Comparison of ENCODE assay signal across 25 cellular contexts in the genomic region with DNA sequence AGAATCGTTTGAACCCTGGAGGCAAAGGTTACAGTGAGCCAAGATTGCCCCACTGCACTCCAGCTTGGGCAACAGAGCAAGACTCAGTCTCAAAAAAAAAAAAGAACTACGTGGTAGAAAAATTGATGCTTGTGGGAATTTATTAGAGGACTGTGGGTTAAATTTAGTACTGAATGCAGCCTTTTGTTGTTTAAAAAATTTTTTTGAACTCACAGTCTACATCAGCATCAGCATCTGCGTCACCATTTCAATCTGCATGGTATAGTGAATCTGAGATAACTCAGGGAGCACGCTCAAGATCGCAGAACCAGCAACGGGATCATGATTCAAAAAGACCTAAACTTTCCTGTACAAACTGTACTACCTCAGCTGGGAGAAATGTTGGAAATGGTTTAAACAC. TPM values are rescaled to one million over a fixed set of nuclear protein-coding genes. Genes with fewer than 3 reads are reported as not detected.
DNase-seq lines count a peak whose midpoint lies in the region; ATAC-seq, FAIRE-seq and TF ChIP-seq lines count a peak whose summit lies in the region.
"Had no signal": no experiment of that assay in that cellular context is flagged by ENCODE, and none has a peak within 500 bp of the region (broad histone marks: within the 10 kb centered on the region; RNA-seq: fewer than 3 reads in every experiment).

No MANE protein-coding gene starts in this region.

- POLR2A ChIA-PET in K562 (lab: Yijun Ruan, JAX) = interaction anchor here (1.6 kb wide), 1 partner anchor 21 kb away, joined by 6 read pairs; no protein-coding TSS in a partner anchor

- H3K4me1 ChIP-seq in K562 (replicated peaks in 1 of 2; ENCODE audit: control insufficient read depth in 2 of 2, insufficient read depth in 2 of 2, low read length in 2 of 2) (peaks cover 0 to 7% of the 10 kb centered on the region in 2 experiments; a peak in 1 of 5 replicates), neutrophil (ENCODE audit: control insufficient read depth in 1 of 2, insufficient read depth in 1 of 2, low read depth in 1 of 2, low read length in 1 of 2) (no peaks in the 10 kb centered on the region), thyroid gland (peaks cover 0 to 8% of the 10 kb centered on the region in 2 donors)

- in situ Hi-C loops in K562 (cut with MboI) = no loop called here

- CTCF ChIA-PET in K562 (lab: Yijun Ruan, JAX; ENCODE audit: low intra/inter-chr PET ratio) = no interaction called here

- no TSS peak for BruUV-seq in K562 (replicated peaks; lab: Mats Ljungman, UMichigan)

- intact Hi-C loops in K562 (cut with micrococcal nuclease) = no loop called here
- intact Hi-C loops in thyroid gland (cut with DNase I) = no loop called here

- peaks cover 93% of the 10 kb centered on the region for H3K36me3 ChIP-seq in K562 (ENCODE audit: control insufficient read depth, insufficient read depth, low read length)
- peaks cover 77% of the 10 kb centered on the region for H3K36me3 ChIP-seq in neutrophil
- H3K36me3 ChIP-seq in thyroid gland = peaks cover 10 to 27% of the 10 kb centered on the region in 2 donors

- no peak for TF ChIP-seq RAD21 in K562 (CRISPR knock-in tag; conservative IDR thresholded peaks at IDR 0.05 in 1 of 2, IDR thresholded peaks at IDR 0.05 in 1 of 2)

- no peak for TF ChIP-seq CTCF in K562 (IDR thresholded peaks at IDR 0.05 in 2 of 3, conservative IDR thresholded peaks at IDR 0.05 in 1 of 3; ENCODE audit: insufficient read depth in 2 of 3, low read depth in 1 of 3, low read length in 3 of 3)
- TF ChIP-seq CTCF in neutrophil (IDR thresholded peaks at IDR 0.05) = no peak
- TF ChIP-seq CTCF in thyroid gland (IDR thresholded peaks at IDR 0.05) = no peak

- H3K27me3 Mint-ChIP-seq in activated naive CD8-positive, alpha-beta T cell = no peaks in the 10 kb centered on the region
- H3K27me3 Mint-ChIP-seq in activated naive CD8-positive, alpha-beta T cell treated with anti-CD3 and anti-CD28 coated beads for 36 hours = no peaks in the 10 kb centered on the region

- H3K4me3 ChIP-seq in K562 = no peak overlapping the region
- no peak overlapping the region for H3K4me3 ChIP-seq in neutrophil (ENCODE audit: low read depth in 1 of 2, low read length in 1 of 2)
- no peak overlapping the region for H3K4me3 ChIP-seq in thyroid gland (replicated peaks in 1 of 3)
- H3K4me3 ChIP-seq: GM12878, SJCRH30 had no signal

- 97% methylated on average over 6 of the region's 6 CpGs for WGBS in K562 (ENCODE audit: insufficient coverage, low coverage, missing lambda C conversion rate)
- 93 to 97% methylated on average over 6 of the region's 6 CpGs for WGBS in thyroid gland, 2 donors

- H3K4me1 Mint-ChIP-seq in activated naive CD8-positive, alpha-beta T cell (ENCODE audit: low read depth) = peaks cover 19% of the 10 kb centered on the region
- H3K4me1 Mint-ChIP-seq in activated naive CD8-positive, alpha-beta T cell treated with anti-CD3 and anti-CD28 coated beads for 36 hours = peaks cover 8% of the 10 kb centered on the region

- TF ChIP-seq POLR2A in GM12891 (IDR thresholded peaks at IDR 0.05; ENCODE audit: low read depth, low read length) (no peak), K562 (conservative IDR thresholded peaks at IDR 0.05) (0 out of 2 replicates have a peak, but pooled peaks have one; percentile 2), thyroid gland (IDR thresholded peaks at IDR 0.05) (no peak)

- no peaks in the 10 kb centered on the region for H3K9me1 ChIP-seq in K562 (ENCODE audit: control insufficient read depth, insufficient read depth, low read length)

- no peak overlapping the region for H3K4me3 Mint-ChIP-seq in activated naive CD8-positive, alpha-beta T cell
- no peak overlapping the region for H3K4me3 Mint-ChIP-seq in activated naive CD8-positive, alpha-beta T cell treated with anti-CD3 and anti-CD28 coated beads for 36 hours

- H3K27ac ChIP-seq in K562 (ENCODE audit: extremely low read depth, low read depth, low read length) (no peak overlapping the region), neutrophil (peak overlapping the region; percentile 27), thyroid gland (peak overlapping the region in 1 of 3 donors; percentile 31)
- H3K27ac ChIP-seq: SJCRH30 had no signal

- H3K79me2 ChIP-seq in K562 (ENCODE audit: control insufficient read depth, insufficient read depth, low read length) = peaks cover 65% of the 10 kb centered on the region

- no peak overlapping the region for H2AFZ ChIP-seq in K562 (ENCODE audit: low read depth, low read length)

- DNase-seq in activated naive CD8-positive, alpha-beta T cell treated with anti-CD3 and anti-CD28 coated beads for 36 hours = no peak
- DNase-seq in GM12891 (ENCODE audit: insufficient read length, low spot score) (no peak), K562 (ENCODE audit: extremely low read depth in 1 of 4, low spot score in 3 of 4) (no peak), thyroid gland (no peak)
- DNase-seq in activated CD4-positive, alpha-beta T cell treated with anti-CD3 and anti-CD28 coated beads for 4 hours = no peak
- DNase-seq: GDM1, HCEC 1CT, KBM-7, MV-4-11, NCI-H1105, NCI-H1436 treated with DMSO at 0.1 percent for 48 hours, NCI-H187 treated with DMSO at 0.1 percent for 48 hours, NCI-H2171 treated with DMSO at 0.1 percent for 48 hours, NCI-H524, NCI-H748 treated with DMSO at 0.1 percent for 48 hours, PC-3, SJCRH30 had no signal

- H4K20me1 ChIP-seq in K562 (replicated peaks; ENCODE audit: control insufficient read depth, insufficient read depth, low read length) = no peaks in the 10 kb centered on the region; the same call in 1 of the 2 replicates

- no peak for TF ChIP-seq EP300 in K562 (IDR thresholded peaks at IDR 0.05; ENCODE audit: low read length)

- ATAC-seq in K562 (no peak), GM21515 (IDR thresholded peaks at IDR 0.05; ENCODE audit: unreplicated experiment) (no peak)
- ATAC-seq: GM12878, PC-3, Right ventricle myocardium inferior had no signal

- H3K9me3 Mint-ChIP-seq in activated naive CD8-positive, alpha-beta T cell (ENCODE audit: low read depth) = no peaks in the 10 kb centered on the region
- H3K9me3 Mint-ChIP-seq in activated naive CD8-positive, alpha-beta T cell treated with anti-CD3 and anti-CD28 coated beads for 36 hours = no peaks in the 10 kb centered on the region

- FAIRE-seq in GM12891 (lab: Jason Lieb, UNC) (no peak), K562 (lab: Jason Lieb, UNC) (no peak)
- FAIRE-seq: D721Med, GM12878, H1, HTR-8/SVneo had no signal

- H3K36me3 Mint-ChIP-seq in activated naive CD8-positive, alpha-beta T cell = peaks cover 11% of the 10 kb centered on the region
- peaks cover 47% of the 10 kb centered on the region for H3K36me3 Mint-ChIP-seq in activated naive CD8-positive, alpha-beta T cell treated with anti-CD3 and anti-CD28 coated beads for 36 hours

- no peak overlapping the region for H3K4me2 ChIP-seq in K562 (ENCODE audit: insufficient read depth, low read length)

- H3K9me3 ChIP-seq in K562 (replicated peaks; ENCODE audit: control insufficient read depth, insufficient read depth, low read depth, low read length) (no peaks in the 10 kb centered on the region), neutrophil (no peaks in the 10 kb centered on the region), thyroid gland (no peaks in the 10 kb centered on the region)
- H3K9me3 ChIP-seq: SJCRH30 had no signal

- H3K27ac Mint-ChIP-seq in activated naive CD8-positive, alpha-beta T cell = peak overlapping the region; percentile 7
- no peak overlapping the region for H3K27ac Mint-ChIP-seq in activated naive CD8-positive, alpha-beta T cell treated with anti-CD3 and anti-CD28 coated beads for 36 hours

- H3K27me3 ChIP-seq in K562 (ENCODE audit: control insufficient read depth in 2 of 2, insufficient read depth in 2 of 2, low read length in 2 of 2) (no peaks in the 10 kb centered on the region), neutrophil (no peaks in the 10 kb centered on the region), thyroid gland (no peaks in the 10 kb centered on the region)
- H3K27me3 ChIP-seq: SJCRH30 had no signal

- no peak overlapping the region for H3K9ac ChIP-seq in K562 (ENCODE audit: insufficient read depth in 1 of 2, low read depth in 2 of 2, low read length in 2 of 2)

RNA-seq across cellular contexts. Expression of a gene that starts 30.5 kb away (rescaled TPM):
- total RNA-seq in activated naive CD8-positive, alpha-beta T cell treated with anti-CD3 and anti-CD28 coated beads for 36 hours = 10 to 100 TPM; 85.4 to 86.8 TPM
- 41.8 TPM for polyA plus RNA-seq in GM12891 (2012; ENCODE audit: low read depth, missing spikeins)
- total RNA-seq in K562 (2011; cell fraction: chromatin; rRNA removed; ENCODE audit: low replicate concordance) = 54.6 and 159 TPM in 2 replicates
- total RNA-seq in K562 (2011; cell fraction: nucleolus; rRNA removed) = 18.2 and 23.3 TPM in 2 replicates
- total RNA-seq in K562 (2011; cell fraction: nucleoplasm; rRNA removed) = 32.9 and 50.8 TPM in 2 replicates
- total RNA-seq in K562 (2014; rRNA removed) (53.3 and 58.8 TPM in 2 replicates), K562 (2014; rRNA removed; fragmentation: Illumina TruSeq; extraction: Trizol) (117 and 143 TPM in 2 replicates), K562 (2015; rRNA removed; fragmentation: Illumina TruSeq; extraction: Trizol) (118 and 130 TPM in 2 replicates), K562 (2021) (80.5 and 84.9 TPM in 2 replicates), thyroid gland (100 to 1,000 TPM; 105 to 203 (median 132) TPM)
- polyA plus RNA-seq in K562 (2011; rRNA removed) (59.4 and 65.1 TPM in 2 replicates), K562 (2014; fragmentation: Illumina TruSeq; extraction: Trizol) (103 and 137 TPM in 2 replicates), K562 (2014; fragmentation: Nextera tagmentation; extraction: Ambion mirVana) (100 to 1,000 TPM in 1 of 2 experiments, 10 to 100 TPM in 1; 86.7 to 106 TPM), K562 (2014; rRNA removed) (50.7 and 58.2 TPM in 2 replicates)
- polyA plus RNA-seq in K562 (2011; cell fraction: cytosol; rRNA removed) = 8.2 and 21.8 TPM in 2 replicates
- polyA plus RNA-seq in K562 (2011; cell fraction: nucleus; rRNA removed) = 40.9 and 56.7 TPM in 2 replicates
- 59.4 and 78.8 TPM in 2 replicates for polyA plus RNA-seq in K562 (2012)
- 67.6 and 108 TPM in 2 replicates for polyA minus RNA-seq in K562 (2011; rRNA and poly(A)+ RNA removed)
- polyA minus RNA-seq in K562 (2011; cell fraction: cytosol; rRNA and poly(A)+ RNA removed) = 46.2 and 52.4 TPM in 2 replicates
- polyA minus RNA-seq in K562 (2011; cell fraction: nucleus; rRNA and poly(A)+ RNA removed) = 32.7 and 58.6 TPM in 2 replicates

RNA-seq across cellular contexts. Expression of a gene that starts 55.2 kb away (rescaled TPM):
- under 1 TPM; 0.37 to 0.56 TPM for total RNA-seq in activated naive CD8-positive, alpha-beta T cell treated with anti-CD3 and anti-CD28 coated beads for 36 hours
- 1.7 TPM for polyA plus RNA-seq in GM12891 (2012; ENCODE audit: low read depth, missing spikeins)
- 0.14 TPM in 1 of 2 replicates, not detected in the other for total RNA-seq in K562 (2011; cell fraction: chromatin; rRNA removed; ENCODE audit: low replicate concordance)
- total RNA-seq in K562 (2011; cell fraction: nucleolus; rRNA removed) = not detected in 2 replicates
- not detected in 2 replicates for total RNA-seq in K562 (2011; cell fraction: nucleoplasm; rRNA removed)
- total RNA-seq in K562 (2014; rRNA removed) = not detected in 2 replicates
- total RNA-seq in K562 (2014; rRNA removed; fragmentation: Illumina TruSeq; extraction: Trizol) = 0.04 TPM in 1 of 2 replicates, not detected in the other
- not detected in 2 replicates for total RNA-seq in K562 (2015; rRNA removed; fragmentation: Illumina TruSeq; extraction: Trizol)
- total RNA-seq in K562 (2021) = 0.07 and 0.11 TPM in 2 replicates
- polyA plus RNA-seq in K562 (2011; rRNA removed) = 0.01 and 0.03 TPM in 2 replicates
- polyA plus RNA-seq in K562 (2011; cell fraction: cytosol; rRNA removed) = 0.01 TPM in 1 of 2 replicates, not detected in the other
- polyA plus RNA-seq in K562 (2011; cell fraction: nucleus; rRNA removed) = 0.04 TPM in 1 of 2 replicates, not detected in the other
- polyA plus RNA-seq in K562 (2012) = 0.03 TPM in 2 replicates
- polyA plus RNA-seq in K562 (2014; fragmentation: Illumina TruSeq; extraction: Trizol) = not detected in 2 replicates
- under 1 TPM in 1 of 2 experiments, not detected in 1; 0.04 TPM for polyA plus RNA-seq in K562 (2014; fragmentation: Nextera tagmentation; extraction: Ambion mirVana)
- polyA plus RNA-seq in K562 (2014; rRNA removed) = not detected in 2 replicates
- polyA minus RNA-seq in K562 (2011; rRNA and poly(A)+ RNA removed) = 0.04 TPM in 1 of 2 replicates, not detected in the other
- polyA minus RNA-seq in K562 (2011; cell fraction: cytosol; rRNA and poly(A)+ RNA removed) = not detected in 2 replicates
- 0.13 and 0.22 TPM in 2 replicates for polyA minus RNA-seq in K562 (2011; cell fraction: nucleus; rRNA and poly(A)+ RNA removed)
- 100 to 1,000 TPM in 1 of 4 donors, 10 to 100 TPM in 3; 64.4 to 122 (median 77.6) TPM for total RNA-seq in thyroid gland

Comparison
In these comparisons a context has a peak if more than half of its experiments do, and no peak if none do; other contexts are left out.
1. RNA of a gene that starts 55.2 kb away (total RNA-seq): 64.4 to 122 TPM in thyroid gland; 0.37 to 0.56 TPM in activated naive CD8-positive, alpha-beta T cell treated with anti-CD3 and anti-CD28 coated beads for 36 hours and 0.04 to 0.14 TPM in K562; every median in the first group is over 10 times any median in the second.